ENCODE assay signal across 8 cellular contexts in the genomic region with DNA sequence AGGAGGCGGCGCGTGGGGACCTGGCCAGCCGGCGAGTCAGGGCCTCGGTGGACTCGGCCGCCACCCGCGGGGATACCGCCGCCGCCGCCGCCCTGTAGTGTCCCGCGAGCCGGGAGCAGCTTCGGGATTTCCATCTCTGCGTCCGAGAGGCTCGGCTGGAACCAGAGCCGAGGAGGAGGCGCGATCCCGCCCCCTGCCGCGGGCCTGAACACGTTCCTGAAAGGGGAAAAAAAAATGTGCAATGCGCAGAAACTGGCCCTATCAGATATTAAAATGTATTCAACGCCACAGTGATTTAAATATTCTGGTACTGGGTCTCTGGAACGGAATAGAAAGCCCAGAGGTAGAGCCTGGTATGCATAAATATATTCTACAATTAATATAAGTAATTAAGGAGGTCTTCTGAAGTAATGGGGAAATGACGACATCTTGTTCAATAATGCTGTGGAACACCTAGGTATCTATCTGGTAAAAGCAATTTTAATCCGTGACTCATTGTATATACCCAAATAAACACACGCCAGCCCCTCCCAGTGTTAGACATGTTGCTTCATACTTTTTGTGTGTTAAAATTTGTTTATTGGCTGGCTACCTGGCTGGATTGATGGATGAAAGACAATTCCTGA. TPM values are rescaled to one million over a fixed set of nuclear protein-coding genes. Genes with fewer than 3 reads are reported as not detected.
A peak's percentile ranks its signal among the peaks of the same experiment; 100 is the strongest.
DNase-seq lines count a peak whose midpoint lies in the region; ATAC-seq and TF ChIP-seq lines count a peak whose summit lies in the region.
"Not testable (repeated sequence)": the region's sequence is repeated elsewhere in the genome, so short reads cannot be mapped to it uniquely, and the experiment has no call there.

A gene with protein sequence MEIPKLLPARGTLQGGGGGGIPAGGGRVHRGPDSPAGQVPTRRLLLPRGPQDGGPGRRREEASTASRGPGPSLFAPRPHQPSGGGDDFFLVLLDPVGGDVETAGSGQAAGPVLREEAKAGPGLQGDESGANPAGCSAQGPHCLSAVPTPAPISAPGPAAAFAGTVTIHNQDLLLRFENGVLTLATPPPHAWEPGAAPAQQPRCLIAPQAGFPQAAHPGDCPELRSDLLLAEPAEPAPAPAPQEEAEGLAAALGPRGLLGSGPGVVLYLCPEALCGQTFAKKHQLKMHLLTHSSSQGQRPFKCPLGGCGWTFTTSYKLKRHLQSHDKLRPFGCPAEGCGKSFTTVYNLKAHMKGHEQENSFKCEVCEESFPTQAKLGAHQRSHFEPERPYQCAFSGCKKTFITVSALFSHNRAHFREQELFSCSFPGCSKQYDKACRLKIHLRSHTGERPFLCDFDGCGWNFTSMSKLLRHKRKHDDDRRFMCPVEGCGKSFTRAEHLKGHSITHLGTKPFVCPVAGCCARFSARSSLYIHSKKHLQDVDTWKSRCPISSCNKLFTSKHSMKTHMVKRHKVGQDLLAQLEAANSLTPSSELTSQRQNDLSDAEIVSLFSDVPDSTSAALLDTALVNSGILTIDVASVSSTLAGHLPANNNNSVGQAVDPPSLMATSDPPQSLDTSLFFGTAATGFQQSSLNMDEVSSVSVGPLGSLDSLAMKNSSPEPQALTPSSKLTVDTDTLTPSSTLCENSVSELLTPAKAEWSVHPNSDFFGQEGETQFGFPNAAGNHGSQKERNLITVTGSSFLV (minus strand): TSS at position 172 of the 626 bp plus-strand sequence. CDS start 38 bp downstream, at position 134.

- TF ChIP-seq POLR2A in lower leg skin (IDR thresholded peaks at IDR 0.05) = not testable (repeated sequence)

- H3K36me3 Mint-ChIP-seq in Caco-2 (ENCODE audit: insufficient read depth, unreplicated experiment); stimulated activated memory B cell treated with anti-CD40 and anti-IgM and Interleukin-4, amounts not matched to agents 10 μg/mL and 1 μg/mL and 100 μg/mL, for 72 hours: not testable (repeated sequence)
- peaks cover 17% of the 10 kb centered on the region for H3K36me3 Mint-ChIP-seq in activated T-helper 17 cell treated with anti-CD3 and anti-CD28 coated beads, Interleukin-2, amount 50 U/mL, for 72 hours (ENCODE audit: low read depth)

- H3K27me3 ChIP-seq in Caco-2 (replicated peaks; ENCODE audit: control insufficient read depth, insufficient read depth, low read length) = not testable (repeated sequence)

- H3K27ac Mint-ChIP-seq in Caco-2 (ENCODE audit: unreplicated experiment) = peak within 1 kb of the TSS; percentile 42
- H3K27ac Mint-ChIP-seq in activated T-helper 17 cell treated with anti-CD3 and anti-CD28 coated beads, Interleukin-2, amount 50 U/mL, for 72 hours = peak within 1 kb of the TSS; percentile 92
- H3K27ac Mint-ChIP-seq in stimulated activated memory B cell treated with anti-CD40 and anti-IgM and Interleukin-4, amounts not matched to agents 10 μg/mL and 1 μg/mL and 100 μg/mL, for 72 hours = peak within 1 kb of the TSS; percentile 87

- not testable (repeated sequence) for H3K9me3 Mint-ChIP-seq in Caco-2 (ENCODE audit: unreplicated experiment); activated T-helper 17 cell treated with anti-CD3 and anti-CD28 coated beads, Interleukin-2, amount 50 U/mL, for 72 hours; stimulated activated memory B cell treated with anti-CD40 and anti-IgM and Interleukin-4, amounts not matched to agents 10 μg/mL and 1 μg/mL and 100 μg/mL, for 72 hours

- H3K27ac ChIP-seq in epithelial cell of prostate = peak within 1 kb of the TSS; percentile 70

- peak within 1 kb of the TSS; percentile 71 for H3K4me3 Mint-ChIP-seq in Caco-2 (ENCODE audit: unreplicated experiment)
- H3K4me3 Mint-ChIP-seq in activated T-helper 17 cell treated with anti-CD3 and anti-CD28 coated beads, Interleukin-2, amount 50 U/mL, for 72 hours = peak within 1 kb of the TSS; percentile 86
- H3K4me3 Mint-ChIP-seq in stimulated activated memory B cell treated with anti-CD40 and anti-IgM and Interleukin-4, amounts not matched to agents 10 μg/mL and 1 μg/mL and 100 μg/mL, for 72 hours = peak within 1 kb of the TSS; percentile 75

- not testable (repeated sequence) for H3K4me1 Mint-ChIP-seq in Caco-2 (ENCODE audit: low read depth, unreplicated experiment)
- peaks cover 13% of the 10 kb centered on the region for H3K4me1 Mint-ChIP-seq in activated T-helper 17 cell treated with anti-CD3 and anti-CD28 coated beads, Interleukin-2, amount 50 U/mL, for 72 hours
- H3K4me1 Mint-ChIP-seq in stimulated activated memory B cell treated with anti-CD40 and anti-IgM and Interleukin-4, amounts not matched to agents 10 μg/mL and 1 μg/mL and 100 μg/mL, for 72 hours = peaks cover 14% of the 10 kb centered on the region

- not testable (repeated sequence) for TF ChIP-seq CTCF in Caco-2 (IDR thresholded peaks at IDR 0.05; ENCODE audit: insufficient read depth in 1 of 2, low read depth in 1 of 2, low read length in 1 of 2, severe bottlenecking in 1 of 2, unreplicated experiment in 1 of 2); lower leg skin (IDR thresholded peaks at IDR 0.05)

- intact Hi-C loops in Caco-2 (cut with micrococcal nuclease; ENCODE audit: unreplicated experiment); lower leg skin (cut with DNase I; ENCODE audit: low total_unique reads): not testable (repeated sequence)

- H3K4me3 ChIP-seq in Caco-2 (ENCODE audit: low read depth, low read length) (peak within 1 kb of the TSS; percentile 38), lower leg skin (ENCODE audit: low read depth, poor library complexity, severe bottlenecking) (peak within 1 kb of the TSS; percentile 36)

- 1 to 25% methylated on average over 5 to 6 of the region's 35 CpGs for WGBS in lower leg skin, 2 donors

- H3K27me3 Mint-ChIP-seq in Caco-2 (ENCODE audit: insufficient read depth, unreplicated experiment); activated T-helper 17 cell treated with anti-CD3 and anti-CD28 coated beads, Interleukin-2, amount 50 U/mL, for 72 hours; stimulated activated memory B cell treated with anti-CD40 and anti-IgM and Interleukin-4, amounts not matched to agents 10 μg/mL and 1 μg/mL and 100 μg/mL, for 72 hours: not testable (repeated sequence)

- ATAC-seq in GM19467 (IDR thresholded peaks at IDR 0.05; ENCODE audit: unreplicated experiment) = peak; percentile 38
- ATAC-seq in HG03064 (IDR thresholded peaks at IDR 0.05; ENCODE audit: low read depth, unreplicated experiment) = peak; percentile 53
- ATAC-seq in activated T-helper 17 cell treated with anti-CD3 and anti-CD28 coated beads, Interleukin-2, amount 50 U/mL, for 72 hours (replicated peaks) = peak; percentile 59
- ATAC-seq in stimulated activated memory B cell treated with anti-CD40 and anti-IgM and Interleukin-4, amounts not matched to agents 10 μg/mL and 1 μg/mL and 100 μg/mL, for 72 hours = peak; percentile 79

- H3K9me3 ChIP-seq in Caco-2 = not testable (repeated sequence)

- CTCF ChIA-PET in Caco-2 (lab: Charles Lee) = not testable (repeated sequence)

- POLR2A ChIA-PET in Caco-2 (lab: Charles Lee) = not testable (repeated sequence)

- not testable (repeated sequence) for H3K36me3 ChIP-seq in Caco-2 (ENCODE audit: control insufficient read depth, insufficient read depth, low read length)

- BruUV-seq in Caco-2 (replicated peaks; lab: Mats Ljungman, UMichigan) = not testable (repeated sequence)

- H3K4me1 ChIP-seq in Caco-2 = not testable (repeated sequence)

- peak in 1 of 2 experiments; percentile 1 for DNase-seq in Caco-2
- peak; percentile 34 for DNase-seq in NCI-H2171 treated with DMSO at 0.1 percent for 48 hours (lab: John Stamatoyannopoulos, UW)
- DNase-seq in epithelial cell of prostate (ENCODE audit: low read depth, low spot score); lower leg skin (ENCODE audit: low spot score in 2 of 2): not testable (repeated sequence)

RNA-seq across cellular contexts. Expression of the gene that starts here (rescaled TPM):
- 1.8 and 2.4 TPM in 2 replicates for total RNA-seq in Caco-2 (2022)
- 1 to 10 TPM; 2.2 to 4.6 TPM for total RNA-seq in activated T-helper 17 cell treated with anti-CD3 and anti-CD28 coated beads, Interleukin-2, amount 50 U/mL, for 72 hours
- total RNA-seq in lower leg skin = 10 to 100 TPM in 3 of 4 donors, 1 to 10 TPM in 1; 8.7 to 23.4 (median 11.4) TPM

Comparison
In these comparisons a context has a peak if more than half of its experiments do, and no peak if none do; other contexts are left out.
1. H3K27ac Mint-ChIP-seq: peak in every context shown above with its lines; median percentile 92 in activated T-helper 17 cell treated with anti-CD3 and anti-CD28 coated beads, Interleukin-2, amount 50 U/mL, for 72 hours; 87 in stimulated activated memory B cell treated with anti-CD40 and anti-IgM and Interleukin-4, amounts not matched to agents 10 μg/mL and 1 μg/mL and 100 μg/mL, for 72 hours; 42 in Caco-2.